ENCODE assay signal across 9 cellular contexts in the genomic region with DNA sequence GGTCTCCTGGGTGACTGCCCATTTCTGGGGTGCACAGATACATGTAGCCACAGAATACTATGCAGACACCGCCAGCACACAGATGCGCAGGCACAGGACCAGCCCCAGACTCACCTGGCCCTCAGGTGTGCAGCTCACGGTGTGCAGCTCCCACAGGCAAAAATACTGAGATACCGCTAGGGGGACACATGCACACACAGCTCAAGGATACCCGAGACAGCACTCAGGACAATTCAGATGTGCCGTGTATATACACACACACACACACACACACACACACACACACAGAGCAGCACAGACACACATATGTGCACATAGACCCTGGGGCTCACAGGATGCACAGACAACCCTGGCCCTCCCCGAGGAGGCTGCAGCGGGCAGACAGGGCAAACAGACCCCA. TPM values are rescaled to one million over a fixed set of nuclear protein-coding genes. Genes with fewer than 3 reads are reported as not detected.
DNase-seq lines count a peak whose midpoint lies in the region; ATAC-seq, FAIRE-seq and TF ChIP-seq lines count a peak whose summit lies in the region.
"Not testable (repeated sequence)": the region's sequence is repeated elsewhere in the genome, so short reads cannot be mapped to it uniquely, and the experiment has no call there.
"Had no signal": no experiment of that assay in that cellular context is flagged by ENCODE, and none has a peak within 500 bp of the region (broad histone marks: within the 10 kb centered on the region; RNA-seq: fewer than 3 reads in every experiment).

No MANE protein-coding gene starts in this region.

- WGBS in HepG2 (ENCODE audit: low lambda C conversion rate) = no CpG with 5 or more reads among the region's 8 CpGs
- 0% methylated on average over 2 of the region's 8 CpGs; no CpG with 5 or more reads in 1 of the 2 donors for WGBS in transverse colon (ENCODE audit: low coverage in 1 of 2), 2 donors

- H3K79me2 ChIP-seq in HepG2 (ENCODE audit: insufficient read depth, low read length) = not testable (repeated sequence)

- H3K9me3 Mint-ChIP-seq in Calu3 (ENCODE audit: low read depth, unreplicated experiment); activated CD4-positive, alpha-beta T cell treated with anti-CD3 and anti-CD28 coated beads, Interleukin-2, amount 10 ng/mL, durations not matched to agents 7 days and 5 days; activated naive CD8-positive, alpha-beta T cell treated with anti-CD3 and anti-CD28 coated beads, Interleukin-2, amount 10 ng/mL, durations not matched to agents 7 days and 5 days; osteocyte (ENCODE audit: unreplicated experiment): not testable (repeated sequence)

- TF ChIP-seq RAD21 in HepG2 (CRISPR knock-in tag; IDR thresholded peaks at IDR 0.05) = not testable (repeated sequence)

- in situ Hi-C loops in Panc1 (cut with HindIII; ENCODE audit: low pct_unique_long_range_greater_than_20kb, low sequenced_read_pairs); HepG2 (cut with HindIII; ENCODE audit: extremely low pct_ligation_motif_present, low pct_unique_long_range_greater_than_20kb); transverse colon (cut with MboI; ENCODE audit: low pct_ligation_motif_present in 1 of 4, low pct_unique_long_range_greater_than_20kb in 1 of 4, low sequenced_read_pairs in 3 of 4): not testable (repeated sequence)

- peak; percentile 41 for DNase-seq in Calu3
- not testable (repeated sequence) for DNase-seq in Panc1 (ENCODE audit: low read depth, low spot score); activated naive CD8-positive, alpha-beta T cell treated with anti-CD3 and anti-CD28 coated beads, Interleukin-2, amount 10 ng/mL, durations not matched to agents 7 days and 5 days; foreskin keratinocyte; HepG2 (ENCODE audit: low spot score)
- DNase-seq in activated CD4-positive, alpha-beta T cell treated with anti-CD3 and anti-CD28 coated beads, Interleukin-2, amount 10 ng/mL, durations not matched to agents 7 days and 5 days = peak; percentile 16
- peak; percentile 21 for DNase-seq in osteocyte (ENCODE audit: extremely low spot score, unreplicated experiment)
- DNase-seq in transverse colon = peak; percentile 13

- peak; percentile 78 for ATAC-seq in Panc1
- ATAC-seq in activated naive CD8-positive, alpha-beta T cell treated with anti-CD3 and anti-CD28 coated beads, Interleukin-2, amount 10 ng/mL, durations not matched to agents 7 days and 5 days (ENCODE audit: low read depth) = peak; percentile 52
- peak; percentile 93 for ATAC-seq in foreskin keratinocyte
- peak; percentile 71 for ATAC-seq in HepG2

- H3K4me1 ChIP-seq in Panc1 (ENCODE audit: control insufficient read depth, insufficient read depth, low read length); foreskin keratinocyte; HepG2 (ENCODE audit: insufficient read depth, low read length); transverse colon: not testable (repeated sequence)

- H3K27me3 Mint-ChIP-seq in Calu3 (ENCODE audit: unreplicated experiment); activated CD4-positive, alpha-beta T cell treated with anti-CD3 and anti-CD28 coated beads, Interleukin-2, amount 10 ng/mL, durations not matched to agents 7 days and 5 days; activated naive CD8-positive, alpha-beta T cell treated with anti-CD3 and anti-CD28 coated beads, Interleukin-2, amount 10 ng/mL, durations not matched to agents 7 days and 5 days; osteocyte (ENCODE audit: unreplicated experiment): not testable (repeated sequence)

- TF ChIP-seq POLR2A in HepG2 (IDR thresholded peaks at IDR 0.05; ENCODE audit: insufficient read depth in 1 of 2, low read depth in 2 of 2, low read length in 2 of 2); transverse colon (IDR thresholded peaks at IDR 0.05): not testable (repeated sequence)

- POLR2A ChIA-PET in Panc1 (lab: Charles Lee); activated CD4-positive, alpha-beta T cell treated with anti-CD3 and anti-CD28 coated beads, Interleukin-2, amount 10 ng/mL, durations not matched to agents 7 days and 5 days (lab: Charles Lee); activated naive CD8-positive, alpha-beta T cell treated with anti-CD3 and anti-CD28 coated beads, Interleukin-2, amount 10 ng/mL, durations not matched to agents 7 days and 5 days (lab: Charles Lee); HepG2 (lab: Yijun Ruan, JAX): not testable (repeated sequence)

- H3K4me3 Mint-ChIP-seq in Calu3 (ENCODE audit: low read depth, unreplicated experiment); activated CD4-positive, alpha-beta T cell treated with anti-CD3 and anti-CD28 coated beads, Interleukin-2, amount 10 ng/mL, durations not matched to agents 7 days and 5 days; activated naive CD8-positive, alpha-beta T cell treated with anti-CD3 and anti-CD28 coated beads, Interleukin-2, amount 10 ng/mL, durations not matched to agents 7 days and 5 days; osteocyte (ENCODE audit: unreplicated experiment): not testable (repeated sequence)

- not testable (repeated sequence) for H3K4me2 ChIP-seq in HepG2 (ENCODE audit: low read depth, low read length)

- H3K36me3 ChIP-seq in Panc1 (ENCODE audit: control insufficient read depth, insufficient read depth, low read length); HepG2 (replicated peaks in 1 of 2; ENCODE audit: control insufficient read depth in 1 of 2, insufficient read depth in 2 of 2, low read length in 2 of 2); transverse colon: not testable (repeated sequence)

- H3K4me1 Mint-ChIP-seq in Calu3 (ENCODE audit: low read depth, unreplicated experiment); activated CD4-positive, alpha-beta T cell treated with anti-CD3 and anti-CD28 coated beads, Interleukin-2, amount 10 ng/mL, durations not matched to agents 7 days and 5 days; activated naive CD8-positive, alpha-beta T cell treated with anti-CD3 and anti-CD28 coated beads, Interleukin-2, amount 10 ng/mL, durations not matched to agents 7 days and 5 days; osteocyte (ENCODE audit: unreplicated experiment): not testable (repeated sequence)

- CTCF ChIA-PET in Calu3 (lab: Charles Lee) = interaction anchor here (0.6 kb wide), 1 partner anchor 1776 kb away, joined by 3 read pairs; no protein-coding TSS in a partner anchor
- CTCF ChIA-PET in Panc1 (lab: Charles Lee); activated CD4-positive, alpha-beta T cell treated with anti-CD3 and anti-CD28 coated beads, Interleukin-2, amount 10 ng/mL, durations not matched to agents 7 days and 5 days (lab: Charles Lee); HepG2 (lab: Yijun Ruan, JAX; ENCODE audit: low intra/inter-chr PET ratio, low total read pairs): not testable (repeated sequence)

- not testable (repeated sequence) for H3K9ac ChIP-seq in HepG2 (ENCODE audit: insufficient read depth, low read depth, low read length)

- not testable (repeated sequence) for FAIRE-seq in HepG2 (lab: Jason Lieb, UNC)

- intact Hi-C loops in Calu3 (cut with micrococcal nuclease; ENCODE audit: unreplicated experiment); Panc1 (cut with micrococcal nuclease; ENCODE audit: unreplicated experiment); HepG2 (cut with micrococcal nuclease; ENCODE audit: unreplicated experiment); transverse colon (cut with DNase I; ENCODE audit: low total_unique reads): not testable (repeated sequence)

- TF ChIP-seq CTCF in Calu3 (IDR thresholded peaks at IDR 0.05; ENCODE audit: unreplicated experiment); Panc1 (IDR thresholded peaks at IDR 0.05); HepG2 (CRISPR knock-in tag; IDR thresholded peaks at IDR 0.05); transverse colon (IDR thresholded peaks at IDR 0.05): not testable (repeated sequence)
- peak; percentile 7 for TF ChIP-seq CTCF in foreskin keratinocyte (conservative IDR thresholded peaks at IDR 0.05)
- TF ChIP-seq CTCF in osteocyte (IDR thresholded peaks at IDR 0.05) = peak; percentile 7

- not testable (repeated sequence) for BruUV-seq in Calu3 (replicated peaks; lab: Mats Ljungman, UMichigan); Panc1 (replicated peaks; lab: Mats Ljungman, UMichigan); HepG2 (replicated peaks; lab: Mats Ljungman, UMichigan)

- not testable (repeated sequence) for H2AFZ ChIP-seq in HepG2 (ENCODE audit: low read length)

- H3K27ac ChIP-seq in Panc1 (ENCODE audit: low read length); foreskin keratinocyte; HepG2 (ENCODE audit: extremely low read length, insufficient read depth, low read length); transverse colon: not testable (repeated sequence)

- not testable (repeated sequence) for H3K36me3 Mint-ChIP-seq in Calu3 (ENCODE audit: insufficient read depth, unreplicated experiment); activated CD4-positive, alpha-beta T cell treated with anti-CD3 and anti-CD28 coated beads, Interleukin-2, amount 10 ng/mL, durations not matched to agents 7 days and 5 days (ENCODE audit: low read depth); activated naive CD8-positive, alpha-beta T cell treated with anti-CD3 and anti-CD28 coated beads, Interleukin-2, amount 10 ng/mL, durations not matched to agents 7 days and 5 days; osteocyte (ENCODE audit: unreplicated experiment)

- not testable (repeated sequence) for H3K4me3 ChIP-seq in Panc1 (ENCODE audit: low read depth in 2 of 2, low read length in 2 of 2); HepG2 (replicated peaks in 1 of 3; ENCODE audit: insufficient read depth in 1 of 3, low read depth in 2 of 3, low read length in 3 of 3); transverse colon

- not testable (repeated sequence) for H3K27me3 ChIP-seq in Panc1 (ENCODE audit: control insufficient read depth, insufficient read depth, low read length); foreskin keratinocyte; HepG2 (ENCODE audit: control insufficient read depth in 1 of 2, insufficient read depth in 2 of 2, low read length in 2 of 2); transverse colon

- H3K27ac Mint-ChIP-seq in Calu3 (ENCODE audit: unreplicated experiment); activated CD4-positive, alpha-beta T cell treated with anti-CD3 and anti-CD28 coated beads, Interleukin-2, amount 10 ng/mL, durations not matched to agents 7 days and 5 days; activated naive CD8-positive, alpha-beta T cell treated with anti-CD3 and anti-CD28 coated beads, Interleukin-2, amount 10 ng/mL, durations not matched to agents 7 days and 5 days; osteocyte (ENCODE audit: unreplicated experiment): not testable (repeated sequence)

- not testable (repeated sequence) for H4K20me1 ChIP-seq in HepG2 (ENCODE audit: insufficient read depth, low read length)

- H3K9me3 ChIP-seq in Panc1 (ENCODE audit: control insufficient read depth, insufficient read depth, low read depth, low read length); HepG2 (ENCODE audit: low read length); transverse colon: not testable (repeated sequence)

- not testable (repeated sequence) for TF ChIP-seq EP300 in HepG2 (IDR thresholded peaks at IDR 0.05; ENCODE audit: low read depth in 2 of 2, low read length in 2 of 2); HepG2 (CRISPR knock-in tag; IDR thresholded peaks at IDR 0.05; ENCODE audit: borderline replicate concordance); transverse colon (IDR thresholded peaks at IDR 0.05; ENCODE audit: low read depth)

RNA-seq across cellular contexts. Expression of a gene that starts 11.8 kb away (rescaled TPM):
- total RNA-seq in Calu3 (2022) = 2.5 and 2.6 TPM in 2 replicates
- 1.3 TPM for total RNA-seq in Panc1 (2021; ENCODE audit: unreplicated experiment)
- polyA plus RNA-seq in Panc1 (2012; ENCODE audit: insufficient read length) = 0.29 TPM
- total RNA-seq in activated CD4-positive, alpha-beta T cell treated with anti-CD3 and anti-CD28 coated beads, Interleukin-2, amount 10 ng/mL, durations not matched to agents 7 days and 5 days = 1 to 10 TPM; 1.1 to 1.4 TPM
- 1 to 10 TPM; 2.4 to 4.5 TPM for total RNA-seq in activated naive CD8-positive, alpha-beta T cell treated with anti-CD3 and anti-CD28 coated beads, Interleukin-2, amount 10 ng/mL, durations not matched to agents 7 days and 5 days
- 0.21 and 0.58 TPM in 2 replicates for total RNA-seq in foreskin keratinocyte
- 0.09 and 0.12 TPM in 2 replicates for polyA plus RNA-seq in foreskin keratinocyte
- not detected in 2 replicates for total RNA-seq in HepG2 (2016; rRNA removed; fragmentation: Illumina TruSeq; extraction: Trizol)
- total RNA-seq in HepG2 (2016; cell fraction: cytosol; rRNA removed; fragmentation: Illumina TruSeq; extraction: Trizol; ENCODE audit: low read depth) = 0.10 TPM in 1 of 2 replicates, not detected in the other
- 0.21 and 0.45 TPM in 2 replicates for total RNA-seq in HepG2 (2016; cell fraction: insoluble cytoplasmic fraction; rRNA removed; fragmentation: Illumina TruSeq; extraction: Trizol)
- not detected in 2 replicates for total RNA-seq in HepG2 (2016; cell fraction: membrane; rRNA removed; fragmentation: Illumina TruSeq; extraction: Trizol)
- 1.1 and 2.5 TPM in 2 replicates for total RNA-seq in HepG2 (2016; cell fraction: nucleus; rRNA removed; fragmentation: Illumina TruSeq; extraction: Trizol)
- 0.25 and 0.50 TPM in 2 replicates for polyA plus RNA-seq in HepG2 (2011; rRNA removed)
- 0.05 and 0.06 TPM in 2 replicates for polyA plus RNA-seq in HepG2 (2011; cell fraction: cytosol; rRNA removed)
- 0.66 and 1.1 TPM in 2 replicates for polyA plus RNA-seq in HepG2 (2011; cell fraction: nucleus; rRNA removed)
- polyA plus RNA-seq in HepG2 (2012) = 0.42 and 0.71 TPM in 2 replicates
- 0.07 and 0.11 TPM in 2 replicates for polyA plus RNA-seq in HepG2 (2016; cell fraction: cytosol; fragmentation: Illumina TruSeq; extraction: Trizol; ENCODE audit: low read depth)
- polyA plus RNA-seq in HepG2 (2016; cell fraction: insoluble cytoplasmic fraction; fragmentation: Illumina TruSeq; extraction: Trizol; ENCODE audit: low read depth) = 0.13 TPM in 1 of 2 replicates, not detected in the other
- not detected in 2 replicates for polyA plus RNA-seq in HepG2 (2016; cell fraction: membrane; fragmentation: Illumina TruSeq; extraction: Trizol; ENCODE audit: low read depth)
- 3.2 and 5.2 TPM in 2 replicates for polyA plus RNA-seq in HepG2 (2016; cell fraction: nucleus; fragmentation: Illumina TruSeq; extraction: Trizol; ENCODE audit: insufficient read depth, low read depth)
- polyA minus RNA-seq in HepG2 (2011; rRNA and poly(A)+ RNA removed; ENCODE audit: low replicate concordance) = 0.16 and 1.8 TPM in 2 replicates
- polyA minus RNA-seq in HepG2 (2011; cell fraction: cytosol; rRNA and poly(A)+ RNA removed) = not detected in 2 replicates
- polyA minus RNA-seq in HepG2 (2011; cell fraction: nucleus; rRNA and poly(A)+ RNA removed) = 1.4 and 3.0 TPM in 2 replicates
- 5.2 and 7.0 TPM in 2 replicates for total RNA-seq in osteocyte
- 10 to 100 TPM in 1 of 4 donors, 1 to 10 TPM in 1, not detected in 2; 5.8 to 12.7 TPM for total RNA-seq in transverse colon

RNA-seq across cellular contexts. Expression of a gene that starts 28.5 kb away (rescaled TPM):
- 146 and 151 TPM in 2 replicates for total RNA-seq in Calu3 (2022)
- 64.2 TPM for total RNA-seq in Panc1 (2021; ENCODE audit: unreplicated experiment)
- 22.4 TPM for polyA plus RNA-seq in Panc1 (2012; ENCODE audit: insufficient read length)
- 100 to 1,000 TPM in 1 of 2 experiments, 10 to 100 TPM in 1; 84.0 to 101 TPM for total RNA-seq in activated CD4-positive, alpha-beta T cell treated with anti-CD3 and anti-CD28 coated beads, Interleukin-2, amount 10 ng/mL, durations not matched to agents 7 days and 5 days
- 10 to 100 TPM; 33.8 to 65.1 TPM for total RNA-seq in activated naive CD8-positive, alpha-beta T cell treated with anti-CD3 and anti-CD28 coated beads, Interleukin-2, amount 10 ng/mL, durations not matched to agents 7 days and 5 days
- 125 and 127 TPM in 2 replicates for total RNA-seq in foreskin keratinocyte
- polyA plus RNA-seq in foreskin keratinocyte = 63.0 and 73.8 TPM in 2 replicates
- 113 and 170 TPM in 2 replicates for total RNA-seq in HepG2 (2016; rRNA removed; fragmentation: Illumina TruSeq; extraction: Trizol)
- 27.2 and 35.5 TPM in 2 replicates for total RNA-seq in HepG2 (2016; cell fraction: cytosol; rRNA removed; fragmentation: Illumina TruSeq; extraction: Trizol; ENCODE audit: low read depth)
- 121 and 181 TPM in 2 replicates for total RNA-seq in HepG2 (2016; cell fraction: insoluble cytoplasmic fraction; rRNA removed; fragmentation: Illumina TruSeq; extraction: Trizol)
- 81.1 and 81.5 TPM in 2 replicates for total RNA-seq in HepG2 (2016; cell fraction: membrane; rRNA removed; fragmentation: Illumina TruSeq; extraction: Trizol)
- 93.9 and 125 TPM in 2 replicates for total RNA-seq in HepG2 (2016; cell fraction: nucleus; rRNA removed; fragmentation: Illumina TruSeq; extraction: Trizol)
- 229 and 263 TPM in 2 replicates for polyA plus RNA-seq in HepG2 (2011; rRNA removed)
- 287 and 298 TPM in 2 replicates for polyA plus RNA-seq in HepG2 (2011; cell fraction: cytosol; rRNA removed)
- polyA plus RNA-seq in HepG2 (2011; cell fraction: nucleus; rRNA removed) = 169 and 191 TPM in 2 replicates
- polyA plus RNA-seq in HepG2 (2012) = 33.5 and 34.2 TPM in 2 replicates
- 39.3 and 40.8 TPM in 2 replicates for polyA plus RNA-seq in HepG2 (2016; cell fraction: cytosol; fragmentation: Illumina TruSeq; extraction: Trizol; ENCODE audit: low read depth)
- polyA plus RNA-seq in HepG2 (2016; cell fraction: insoluble cytoplasmic fraction; fragmentation: Illumina TruSeq; extraction: Trizol; ENCODE audit: low read depth) = 192 and 224 TPM in 2 replicates
- polyA plus RNA-seq in HepG2 (2016; cell fraction: membrane; fragmentation: Illumina TruSeq; extraction: Trizol; ENCODE audit: low read depth) = 51.0 and 70.6 TPM in 2 replicates
- 121 and 135 TPM in 2 replicates for polyA plus RNA-seq in HepG2 (2016; cell fraction: nucleus; fragmentation: Illumina TruSeq; extraction: Trizol; ENCODE audit: insufficient read depth, low read depth)
- 211 and 355 TPM in 2 replicates for polyA minus RNA-seq in HepG2 (2011; rRNA and poly(A)+ RNA removed; ENCODE audit: low replicate concordance)
- 190 and 238 TPM in 2 replicates for polyA minus RNA-seq in HepG2 (2011; cell fraction: cytosol; rRNA and poly(A)+ RNA removed)
- 99.4 and 152 TPM in 2 replicates for polyA minus RNA-seq in HepG2 (2011; cell fraction: nucleus; rRNA and poly(A)+ RNA removed)
- total RNA-seq in osteocyte = 103 and 106 TPM in 2 replicates
- 100 to 1,000 TPM; 114 to 406 (median 185) TPM for total RNA-seq in transverse colon
- total RNA-seq: H1 had no signal
